9 cellular contexts compared by ENCODE assay signal in the genomic region with DNA sequence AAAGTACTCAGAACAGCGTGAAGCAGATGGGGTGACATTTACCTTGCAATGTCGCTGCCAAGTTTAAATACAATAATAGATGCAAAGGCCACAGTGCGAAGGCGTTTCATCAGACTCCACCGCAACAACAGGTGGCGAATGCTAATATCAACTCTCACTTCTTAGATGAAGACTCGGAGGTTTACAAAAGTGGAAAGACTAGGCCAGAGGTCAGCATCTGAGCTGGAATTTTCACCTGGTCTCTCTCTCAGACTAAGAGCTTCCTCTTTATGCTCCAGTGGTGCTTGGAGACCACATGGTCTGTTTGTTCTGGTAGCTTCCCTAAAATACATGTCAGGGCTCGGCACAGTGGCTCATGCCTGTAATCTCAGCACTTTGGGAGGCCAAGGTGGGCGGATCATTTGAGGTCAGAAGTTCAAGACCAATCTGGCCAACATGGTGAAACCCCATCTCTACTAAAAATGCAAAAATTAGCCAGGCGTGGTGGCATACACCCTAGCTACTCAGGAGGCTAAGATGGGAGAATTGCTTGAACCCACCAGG.
DNase-seq lines count a peak whose midpoint lies in the region; ATAC-seq, FAIRE-seq and TF ChIP-seq lines count a peak whose summit lies in the region.
"Had no signal": no experiment of that assay in that cellular context is flagged by ENCODE, and none has a peak within 500 bp of the region (broad histone marks: within the 10 kb centered on the region; RNA-seq: fewer than 3 reads in every experiment).

No MANE protein-coding gene starts in this region.

- WGBS in stomach, 5 donors = 45 to 69% (median 62%) methylated on average over 10 of the region's 10 CpGs

- H3K9me3 Mint-ChIP-seq in activated CD4-positive, alpha-beta T cell treated with anti-CD3 and anti-CD28 coated beads, Interleukin-2, amount 10 ng/mL, durations not matched to agents 7 days and 5 days = no peaks in the 10 kb centered on the region
- no peaks in the 10 kb centered on the region for H3K9me3 Mint-ChIP-seq in glutamatergic neuron (ENCODE audit: unreplicated experiment)
- H3K9me3 Mint-ChIP-seq: activated T-helper 1 cell treated with anti-CD3 and anti-CD28 coated beads, Interleukin-12 subunit alpha, Interleukin-12 subunit beta, Interleukin-2, Interleukin-4 antibody, amounts not matched to agents 30 ng/mL and 10 ng/mL and 1 ng/mL, durations not matched to agents 14 hours and 24 hours and 36 hours had no signal

- H3K4me3 Mint-ChIP-seq in activated CD4-positive, alpha-beta T cell treated with anti-CD3 and anti-CD28 coated beads, Interleukin-2, amount 10 ng/mL, durations not matched to agents 7 days and 5 days = no peak overlapping the region
- no peak overlapping the region for H3K4me3 Mint-ChIP-seq in glutamatergic neuron (ENCODE audit: unreplicated experiment)
- H3K4me3 Mint-ChIP-seq: activated T-helper 1 cell treated with anti-CD3 and anti-CD28 coated beads, Interleukin-12 subunit alpha, Interleukin-12 subunit beta, Interleukin-2, Interleukin-4 antibody, amounts not matched to agents 30 ng/mL and 10 ng/mL and 1 ng/mL, durations not matched to agents 14 hours and 24 hours and 36 hours had no signal

- peaks cover 44 to 65% (median 56%) of the 10 kb centered on the region in 4 donors for H3K4me1 ChIP-seq in stomach

- CTCF ChIA-PET in activated CD4-positive, alpha-beta T cell treated with anti-CD3 and anti-CD28 coated beads, Interleukin-2, amount 10 ng/mL, durations not matched to agents 7 days and 5 days (lab: Charles Lee) = interaction anchor here (0.6 kb wide), 2 partner anchors 96 to 107 kb away, joined by 3 to 5 read pairs; no protein-coding TSS in a partner anchor

- peaks cover 54% of the 10 kb centered on the region for H3K4me1 Mint-ChIP-seq in activated CD4-positive, alpha-beta T cell treated with anti-CD3 and anti-CD28 coated beads, Interleukin-2, amount 10 ng/mL, durations not matched to agents 7 days and 5 days
- H3K4me1 Mint-ChIP-seq in glutamatergic neuron (ENCODE audit: low read depth, unreplicated experiment) = peaks cover 19% of the 10 kb centered on the region

- no peak for TF ChIP-seq EP300 in stomach (IDR thresholded peaks at IDR 0.05)

- FAIRE-seq in RCC 7860 (lab: Jason Lieb, UNC) = no peak
- FAIRE-seq in H54 (lab: Jason Lieb, UNC) = no peak

- POLR2A ChIA-PET in activated CD4-positive, alpha-beta T cell treated with anti-CD3 and anti-CD28 coated beads, Interleukin-2, amount 10 ng/mL, durations not matched to agents 7 days and 5 days (lab: Charles Lee) = no interaction called here

- H3K36me3 Mint-ChIP-seq in activated CD4-positive, alpha-beta T cell treated with anti-CD3 and anti-CD28 coated beads, Interleukin-2, amount 10 ng/mL, durations not matched to agents 7 days and 5 days (ENCODE audit: low read depth) = peaks cover 7% of the 10 kb centered on the region
- no peaks in the 10 kb centered on the region for H3K36me3 Mint-ChIP-seq in glutamatergic neuron (ENCODE audit: unreplicated experiment)

- peak; percentile 83 for ATAC-seq in HG02870 (IDR thresholded peaks at IDR 0.05; ENCODE audit: unreplicated experiment)

- no peaks in the 10 kb centered on the region for H3K9me3 ChIP-seq in stomach

- H3K27me3 Mint-ChIP-seq in activated CD4-positive, alpha-beta T cell treated with anti-CD3 and anti-CD28 coated beads, Interleukin-2, amount 10 ng/mL, durations not matched to agents 7 days and 5 days = no peaks in the 10 kb centered on the region
- H3K27me3 Mint-ChIP-seq in glutamatergic neuron (ENCODE audit: unreplicated experiment) = no peaks in the 10 kb centered on the region

- H3K27ac Mint-ChIP-seq in activated CD4-positive, alpha-beta T cell treated with anti-CD3 and anti-CD28 coated beads, Interleukin-2, amount 10 ng/mL, durations not matched to agents 7 days and 5 days = peak overlapping the region; percentile 5
- no peak overlapping the region for H3K27ac Mint-ChIP-seq in glutamatergic neuron (ENCODE audit: unreplicated experiment)

- TF ChIP-seq CTCF in stomach (IDR thresholded peaks at IDR 0.05) (no peak), glutamatergic neuron (IDR thresholded peaks at IDR 0.05; ENCODE audit: partially characterized antibody, unreplicated experiment) (no peak)

- H3K27ac ChIP-seq in stomach = peak overlapping the region in 4 of 5 donors; percentile 28 to 91 (median 58)

- H3K36me3 ChIP-seq in stomach = no peaks in the 10 kb centered on the region

- intact Hi-C loops in stomach (cut with DNase I; ENCODE audit: low total_unique reads) = no loop called here

- TF ChIP-seq POLR2A in stomach (IDR thresholded peaks at IDR 0.05) (no peak), H54 (IDR thresholded peaks at IDR 0.05; ENCODE audit: low read depth, low read length) (no peak)

- no peaks in the 10 kb centered on the region for H3K27me3 ChIP-seq in stomach

- no peak overlapping the region for H3K4me3 ChIP-seq in stomach

- DNase-seq in activated CD4-positive, alpha-beta T cell treated with anti-CD3 and anti-CD28 coated beads, Interleukin-2, amount 10 ng/mL, durations not matched to agents 7 days and 5 days = no peak
- no peak for DNase-seq in activated CD4-positive, alpha-beta T cell treated with anti-CD3 and anti-CD28 coated beads, Interleukin-2, amount 50 U/mL, for 4 hours
- DNase-seq in NCI-H510A treated with DMSO at 0.1 percent for 48 hours (lab: John Stamatoyannopoulos, UW) (peak; percentile 97), stomach (peak; percentile 29), RCC 7860 (ENCODE audit: low spot score) (no peak), H54 (ENCODE audit: insufficient read length, low spot score) (no peak), glutamatergic neuron (no peak)

Comparison
In these comparisons a context has a peak if more than half of its experiments do, and no peak if none do; other contexts are left out.
1. DNase-seq: peak in NCI-H510A treated with DMSO at 0.1 percent for 48 hours (single experiment) and stomach (single experiment); none in activated CD4-positive, alpha-beta T cell treated with anti-CD3 and anti-CD28 coated beads, Interleukin-2, amount 10 ng/mL, durations not matched to agents 7 days and 5 days (single experiment), activated CD4-positive, alpha-beta T cell treated with anti-CD3 and anti-CD28 coated beads, Interleukin-2, amount 50 U/mL, for 4 hours (0 of 2), RCC 7860 (single experiment), H54 (single experiment) and glutamatergic neuron (single experiment).